22 cellular contexts compared by ENCODE assay signal in the genomic region with DNA sequence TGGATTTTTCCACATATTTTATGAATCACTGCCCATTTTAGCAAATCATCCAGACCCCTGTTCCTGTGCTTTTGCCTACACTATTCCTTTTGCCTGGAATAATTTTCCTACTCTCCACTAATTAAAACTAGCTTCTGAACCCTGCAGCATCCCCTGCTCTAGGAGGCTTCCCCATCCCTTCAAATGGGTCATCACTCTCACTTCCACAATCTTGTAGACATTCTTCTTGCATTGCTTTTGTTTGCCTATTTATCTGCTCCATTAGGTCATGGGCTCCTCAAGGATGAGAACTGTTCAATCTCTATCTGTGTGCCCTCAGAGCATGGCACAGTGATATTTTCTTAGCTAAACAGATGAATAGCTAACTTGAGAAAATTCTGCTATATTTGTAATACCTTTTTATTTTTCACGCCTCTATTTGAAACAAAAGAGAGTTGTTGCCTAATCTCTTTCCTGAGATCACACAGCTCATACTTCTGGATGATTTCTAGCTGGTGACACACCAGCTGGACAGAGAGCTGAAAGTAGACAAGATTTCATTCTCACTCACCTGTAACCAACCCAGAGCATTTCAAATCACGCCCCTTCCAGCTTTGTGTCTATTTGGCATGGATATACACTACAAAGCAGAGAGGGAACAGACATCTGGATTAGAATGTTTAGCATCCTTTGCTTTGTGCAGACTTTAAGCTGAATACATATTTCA.
A peak's percentile ranks its signal among the peaks of the same experiment; 100 is the strongest.
DNase-seq lines count a peak whose midpoint lies in the region; ATAC-seq, FAIRE-seq and TF ChIP-seq lines count a peak whose summit lies in the region.
"Had no signal": no experiment of that assay in that cellular context is flagged by ENCODE, and none has a peak within 500 bp of the region (broad histone marks: within the 10 kb centered on the region; RNA-seq: fewer than 3 reads in every experiment).

No MANE protein-coding gene starts in this region.

- no peak for TF ChIP-seq CTCF in OCI-LY7 (conservative IDR thresholded peaks at IDR 0.05; ENCODE audit: low read length)

- peaks cover 32% of the 10 kb centered on the region for H3K4me1 Mint-ChIP-seq in activated CD4-positive, alpha-beta T cell treated with anti-CD3 and anti-CD28 coated beads for 36 hours

- peak; percentile 88 for ATAC-seq in activated CD4-positive, alpha-beta T cell treated with anti-CD3 and anti-CD28 coated beads for 36 hours
- ATAC-seq in esophagus mucosa (peak; percentile 58), GM18868 (IDR thresholded peaks at IDR 0.05; ENCODE audit: unreplicated experiment) (no peak), HG02970 (IDR thresholded peaks at IDR 0.05; ENCODE audit: low FRiP score, unreplicated experiment) (no peak)
- ATAC-seq: A549; CD8-positive, alpha-beta T cell; K562; PC-3 had no signal

- no peak for FAIRE-seq in GM12891 (lab: Jason Lieb, UNC)
- FAIRE-seq: A549, K562 had no signal

- H3K36me3 Mint-ChIP-seq in activated CD4-positive, alpha-beta T cell treated with anti-CD3 and anti-CD28 coated beads for 36 hours (ENCODE audit: low read depth), result peaks cover 7% of the 10 kb centered on the region

- no peak for DNase-seq in activated CD4-positive, alpha-beta T cell treated with anti-CD3 and anti-CD28 coated beads for 36 hours
- no peak for DNase-seq in activated CD4-positive, alpha-beta T cell treated with anti-CD3 and anti-CD28 coated beads for 1 hour
- DNase-seq in GM12891 (ENCODE audit: insufficient read length, low spot score), result no peak
- DNase-seq in OCI-LY7 (ENCODE audit: low spot score), result peak; percentile 21
- no peak for DNase-seq in NCI-H1930 (lab: John Stamatoyannopoulos, UW)
- DNase-seq: Calu3; CD8-positive, alpha-beta T cell; DMS53; EL; NCI-H1417 treated with DMSO at 0.1 percent for 48 hours; NCI-H2029; NCI-H345; NCI-H526; PC-3; SJCRH30 had no signal

- intact Hi-C loops in activated CD4-positive, alpha-beta T cell treated with anti-CD3 and anti-CD28 coated beads for 36 hours (cut with DNase I, micrococcal nuclease), result no loop called here
- intact Hi-C loops in OCI-LY7 (cut with micrococcal nuclease; ENCODE audit: unreplicated experiment), result no loop called here

- H3K4me1 ChIP-seq in OCI-LY7 (ENCODE audit: insufficient read depth, low read length, poor library complexity, severe bottlenecking), result peaks cover 13% of the 10 kb centered on the region
- H3K4me1 ChIP-seq: A549, BLaER1, SJCRH30 had no signal

- H4K20me1 ChIP-seq in OCI-LY7 (ENCODE audit: insufficient read depth, low read length), result no peaks in the 10 kb centered on the region
- H4K20me1 ChIP-seq: BLaER1 had no signal

- CTCF ChIA-PET in activated CD4-positive, alpha-beta T cell treated with anti-CD3 and anti-CD28 coated beads for 36 hours (lab: Charles Lee), result interaction anchor here (0.6 to 1.7 kb wide), 4 partner anchors 10 to 54 kb away, joined by 3 to 5 read pairs (median 4); no protein-coding TSS in a partner anchor
- CTCF ChIA-PET in OCI-LY7 (lab: Charles Lee; ENCODE audit: unreplicated experiment), result interaction anchor here (1.1 to 1.6 kb wide), 2 partner anchors 10 to 11 kb away, joined by 3 to 5 read pairs; no protein-coding TSS in a partner anchor

- H3K9me3 Mint-ChIP-seq in activated CD4-positive, alpha-beta T cell treated with anti-CD3 and anti-CD28 coated beads for 36 hours (ENCODE audit: low read depth), result peaks cover 6% of the 10 kb centered on the region

- peaks cover 16% of the 10 kb centered on the region for H3K9me3 ChIP-seq in OCI-LY7 (ENCODE audit: low read length)
- H3K9me3 ChIP-seq: SJCRH30 had no signal

- H3K27me3 Mint-ChIP-seq in activated CD4-positive, alpha-beta T cell treated with anti-CD3 and anti-CD28 coated beads for 36 hours, result no peaks in the 10 kb centered on the region

- H3K9me2 ChIP-seq in OCI-LY7 (ENCODE audit: insufficient read depth, low read length), result no peaks in the 10 kb centered on the region

- no peak overlapping the region for H3K4me2 ChIP-seq in OCI-LY7 (ENCODE audit: low read length)
- H3K4me2 ChIP-seq: A549, BLaER1 had no signal

- no peak overlapping the region for H3K4me3 ChIP-seq in OCI-LY7 (ENCODE audit: low read depth, low read length, poor library complexity, severe bottlenecking)
- H3K4me3 ChIP-seq: A549, BLaER1, K562, SJCRH30 had no signal

- H3K4me3 Mint-ChIP-seq in activated CD4-positive, alpha-beta T cell treated with anti-CD3 and anti-CD28 coated beads for 36 hours, result no peak overlapping the region
- H3K4me3 Mint-ChIP-seq: CD8-positive, alpha-beta T cell had no signal

- no peak for TF ChIP-seq POLR2A in GM12891 (IDR thresholded peaks at IDR 0.05; ENCODE audit: low read depth, low read length)

- H3K79me2 ChIP-seq in OCI-LY7 (ENCODE audit: insufficient read depth, low read depth, low read length), result no peaks in the 10 kb centered on the region

- no peak overlapping the region for H2AFZ ChIP-seq in OCI-LY7 (ENCODE audit: low read length)

- BruUV-seq in OCI-LY7 (replicated peaks; lab: Mats Ljungman, UMichigan), result no TSS peak

- H3K27ac ChIP-seq in OCI-LY7 (ENCODE audit: low read depth, low read length, poor library complexity, severe bottlenecking), result no peak overlapping the region
- H3K27ac ChIP-seq: A549, BLaER1, RWPE1, SJCRH30 had no signal

- peaks cover 14% of the 10 kb centered on the region; the same call in 1 of the 2 replicates for H3K36me3 ChIP-seq in OCI-LY7 (ENCODE audit: insufficient read depth, low read length)
- H3K36me3 ChIP-seq: BLaER1, SJCRH30 had no signal

- POLR2A ChIA-PET in activated CD4-positive, alpha-beta T cell treated with anti-CD3 and anti-CD28 coated beads for 36 hours (lab: Charles Lee), result interaction anchor here (0.8 kb wide), 1 partner anchor 317 kb away, joined by 4 read pairs; no protein-coding TSS in a partner anchor
- POLR2A ChIA-PET in OCI-LY7 (lab: Charles Lee), result interaction anchor here (0.6 to 2.0 kb wide), 3 partner anchors 10 to 465 kb away, joined by 3 to 19 read pairs (median 4); no protein-coding TSS in a partner anchor

- peak overlapping the region; percentile 8 for H3K27ac Mint-ChIP-seq in activated CD4-positive, alpha-beta T cell treated with anti-CD3 and anti-CD28 coated beads for 36 hours
- H3K27ac Mint-ChIP-seq: CD8-positive, alpha-beta T cell had no signal

TF ChIP-seq in GM12891, 5 proteins besides CTCF, POLR2A, EP300 and RAD21:
- TF ChIP-seq PAX5 (IDR thresholded peaks at IDR 0.05; ENCODE audit: insufficient read depth, low read length, severe bottlenecking) (no peak), SPI1 (IDR thresholded peaks at IDR 0.05; ENCODE audit: low read depth, low read length) (peak; percentile 50)
TF ChIP-seq in GM12891: peak in this region for 1.

Comparison
In these comparisons a context has a peak if more than half of its experiments do, and no peak if none do; other contexts are left out.
1. ATAC-seq: peak in activated CD4-positive, alpha-beta T cell treated with anti-CD3 and anti-CD28 coated beads for 36 hours (single experiment) and esophagus mucosa (single experiment); none in GM18868 (single experiment) and HG02970 (single experiment).